Comparison of ENCODE assay signal across 11 cellular contexts in genomic region chr2:79982445-79982844, GRCh38.
DNase-seq lines count a peak whose midpoint lies in the region; ATAC-seq and TF ChIP-seq lines count a peak whose summit lies in the region.
"Had no signal": no experiment of that assay in that cellular context is flagged by ENCODE, and none has a peak within 500 bp of the region (broad histone marks: within the 10 kb centered on the region; RNA-seq: fewer than 3 reads in every experiment).

No MANE protein-coding gene starts in this region.

- peaks cover 1% of the 10 kb centered on the region for H3K27me3 Mint-ChIP-seq in endodermal cell (ENCODE audit: insufficient read depth)
- H3K27me3 Mint-ChIP-seq in naive thymus-derived CD8-positive, alpha-beta T cell = peaks cover 0 to 8% (median 4%) of the 10 kb centered on the region in 5 donors

- no peaks in the 10 kb centered on the region for H3K27me3 ChIP-seq in SK-N-SH (ENCODE audit: insufficient read depth)
- H3K27me3 ChIP-seq in MM.1S (replicated peaks; ENCODE audit: insufficient read depth, low read length) = no peaks in the 10 kb centered on the region
- no peaks in the 10 kb centered on the region for H3K27me3 ChIP-seq in endodermal cell (ENCODE audit: control insufficient read depth, insufficient read depth, low read length, poor library complexity, severe bottlenecking)
- H3K27me3 ChIP-seq in smooth muscle cell (ENCODE audit: low read depth) = no peaks in the 10 kb centered on the region
- H3K27me3 ChIP-seq: BLaER1 had no signal

- no peak for TF ChIP-seq EP300 in SK-N-SH (IDR thresholded peaks at IDR 0.05; ENCODE audit: borderline replicate concordance in 1 of 2, low read depth in 1 of 2, low read length in 1 of 2)

- CTCF ChIA-PET in SK-N-SH (lab: Yijun Ruan, JAX) = no interaction called here

- no peak for DNase-seq in SK-N-SH
- DNase-seq in MM.1S = peak; percentile 61
- DNase-seq in endodermal cell = peak; percentile 88
- no peak for DNase-seq in smooth muscle cell (lab: John Stamatoyannopoulos, UW; ENCODE audit: unreplicated experiment)
- no peak for DNase-seq in naive thymus-derived CD8-positive, alpha-beta T cell
- no peak for DNase-seq in EL
- DNase-seq in NCI-H526 treated with DMSO at 0.1 percent for 48 hours (lab: John Stamatoyannopoulos, UW) = no peak
- DNase-seq: activated gamma-delta T cell had no signal

- peak; percentile 51 for TF ChIP-seq RAD21 in SK-N-SH (IDR thresholded peaks at IDR 0.05; ENCODE audit: low read length)

- H3K4me1 ChIP-seq in SK-N-SH (ENCODE audit: control insufficient read depth in 1 of 2, insufficient read depth in 2 of 2, low read depth in 1 of 2, low read length in 1 of 2) (no peaks in the 10 kb centered on the region; a peak in 1 of 4 replicates), MM.1S (ENCODE audit: low read length) (no peaks in the 10 kb centered on the region), endodermal cell (ENCODE audit: control insufficient read depth, insufficient read depth, low read length) (no peaks in the 10 kb centered on the region), smooth muscle cell (ENCODE audit: low read depth) (no peaks in the 10 kb centered on the region)
- H3K4me1 ChIP-seq: BLaER1 had no signal

- no peak overlapping the region for H3K4me3 Mint-ChIP-seq in endodermal cell
- H3K4me3 Mint-ChIP-seq in naive thymus-derived CD8-positive, alpha-beta T cell = no peak overlapping the region

- H3K9me2 ChIP-seq in SK-N-SH (no peaks in the 10 kb centered on the region), MM.1S (replicated peaks; ENCODE audit: insufficient read depth, low read length) (no peaks in the 10 kb centered on the region)

- peaks cover 10% of the 10 kb centered on the region for H3K4me1 Mint-ChIP-seq in endodermal cell
- H3K4me1 Mint-ChIP-seq in naive thymus-derived CD8-positive, alpha-beta T cell = no peaks in the 10 kb centered on the region

- ATAC-seq in SK-N-SH treated with all-trans-retinoic acid at 6 μM for 48 hours = no peak
- ATAC-seq in naive thymus-derived CD8-positive, alpha-beta T cell = no peak
- ATAC-seq: esophagus mucosa had no signal

- no peaks in the 10 kb centered on the region for H3K36me3 ChIP-seq in SK-N-SH (replicated peaks in 1 of 2; ENCODE audit: control insufficient read depth in 1 of 2, insufficient read depth in 2 of 2, low read length in 1 of 2)
- H3K36me3 ChIP-seq in MM.1S (replicated peaks; ENCODE audit: insufficient read depth, low read length) = no peaks in the 10 kb centered on the region
- H3K36me3 ChIP-seq in endodermal cell (ENCODE audit: control insufficient read depth, insufficient read depth, low read length) = no peaks in the 10 kb centered on the region
- no peaks in the 10 kb centered on the region for H3K36me3 ChIP-seq in smooth muscle cell (ENCODE audit: low read depth)
- H3K36me3 ChIP-seq: BLaER1 had no signal

- H3K36me3 Mint-ChIP-seq in endodermal cell (ENCODE audit: low read depth) = no peaks in the 10 kb centered on the region
- H3K36me3 Mint-ChIP-seq in naive thymus-derived CD8-positive, alpha-beta T cell = no peaks in the 10 kb centered on the region

- H3F3A ChIP-seq in SK-N-SH (replicated peaks; ENCODE audit: insufficient read depth) = no peaks in the 10 kb centered on the region
- H3F3A ChIP-seq in MM.1S (ENCODE audit: insufficient read depth, low read length) = no peaks in the 10 kb centered on the region
- H3F3A ChIP-seq in smooth muscle cell (ENCODE audit: low read depth) = no peaks in the 10 kb centered on the region

- TF ChIP-seq CTCF in SK-N-SH (IDR thresholded peaks at IDR 0.05) = peak; percentile 50
- peak; percentile 58 for TF ChIP-seq CTCF in MM.1S (IDR thresholded peaks at IDR 0.05; ENCODE audit: low read length)
- TF ChIP-seq CTCF in endodermal cell (conservative IDR thresholded peaks at IDR 0.05) = peak; percentile 85
- peak; percentile 46 for TF ChIP-seq CTCF in smooth muscle cell (IDR thresholded peaks at IDR 0.05; ENCODE audit: borderline replicate concordance, insufficient read depth, poor library complexity, severe bottlenecking)

- H3K4me3 ChIP-seq in SK-N-SH (ENCODE audit: low read depth in 2 of 2, low read length in 1 of 2) (no peak overlapping the region), MM.1S (ENCODE audit: low read length) (no peak overlapping the region), endodermal cell (ENCODE audit: low read length) (no peak overlapping the region), smooth muscle cell (no peak overlapping the region)
- H3K4me3 ChIP-seq: BLaER1 had no signal

- no peaks in the 10 kb centered on the region for H3K9me3 ChIP-seq in SK-N-SH
- H3K9me3 ChIP-seq in MM.1S (replicated peaks; ENCODE audit: insufficient read depth, low read length) = no peaks in the 10 kb centered on the region
- H3K9me3 ChIP-seq in endodermal cell (ENCODE audit: control insufficient read depth, low read length) = no peaks in the 10 kb centered on the region
- no peaks in the 10 kb centered on the region for H3K9me3 ChIP-seq in smooth muscle cell (replicated peaks; ENCODE audit: low read depth)
- H3K9me3 ChIP-seq: BLaER1 had no signal

- POLR2A ChIA-PET in SK-N-SH (lab: Yijun Ruan, JAX) = no interaction called here
- POLR2A ChIA-PET in naive thymus-derived CD8-positive, alpha-beta T cell (lab: Charles Lee) = no interaction called here

- H3K9ac ChIP-seq in SK-N-SH (no peak overlapping the region), MM.1S (ENCODE audit: low read length) (no peak overlapping the region), endodermal cell (ENCODE audit: extremely low read depth, low read length, poor library complexity, severe bottlenecking) (no peak overlapping the region), smooth muscle cell (ENCODE audit: low read depth) (no peak overlapping the region)
- H3K9ac ChIP-seq: BLaER1 had no signal

- no peaks in the 10 kb centered on the region for H3K9me3 Mint-ChIP-seq in endodermal cell
- peaks cover 0 to 5% (median 1%) of the 10 kb centered on the region in 9 donors for H3K9me3 Mint-ChIP-seq in naive thymus-derived CD8-positive, alpha-beta T cell

- H3K27ac Mint-ChIP-seq in endodermal cell = no peak overlapping the region
- no peak overlapping the region for H3K27ac Mint-ChIP-seq in naive thymus-derived CD8-positive, alpha-beta T cell

- H3K27ac ChIP-seq in SK-N-SH (ENCODE audit: low read depth in 2 of 2, low read length in 1 of 2) (no peak overlapping the region), MM.1S (ENCODE audit: low read length) (no peak overlapping the region), endodermal cell (ENCODE audit: low read depth, low read length) (no peak overlapping the region), smooth muscle cell (ENCODE audit: low read depth) (no peak overlapping the region)
- H3K27ac ChIP-seq: BLaER1 had no signal

- H4K20me1 ChIP-seq in SK-N-SH (ENCODE audit: insufficient read depth) = no peaks in the 10 kb centered on the region
- H4K20me1 ChIP-seq in MM.1S (ENCODE audit: insufficient read depth, low read length) = no peaks in the 10 kb centered on the region
- H4K20me1 ChIP-seq in smooth muscle cell (ENCODE audit: low read depth) = no peaks in the 10 kb centered on the region
- H4K20me1 ChIP-seq: BLaER1 had no signal

- no peak overlapping the region for H3K4me2 ChIP-seq in SK-N-SH
- no peak overlapping the region for H3K4me2 ChIP-seq in MM.1S (ENCODE audit: low read depth, low read length)
- no peak overlapping the region for H3K4me2 ChIP-seq in smooth muscle cell
- H3K4me2 ChIP-seq: BLaER1 had no signal

- H3K79me2 ChIP-seq in SK-N-SH (ENCODE audit: insufficient read depth) (no peaks in the 10 kb centered on the region), MM.1S (ENCODE audit: low read length) (no peaks in the 10 kb centered on the region), smooth muscle cell (ENCODE audit: low read depth) (no peaks in the 10 kb centered on the region)

- H2AFZ ChIP-seq in SK-N-SH (ENCODE audit: low read depth) (no peak overlapping the region), MM.1S (ENCODE audit: low read length) (no peak overlapping the region), smooth muscle cell (ENCODE audit: low read depth) (no peak overlapping the region)

- 75% methylated on average over 4 of the region's 4 CpGs for WGBS in SK-N-SH (ENCODE audit: low lambda C conversion rate)
- WGBS in endodermal cell (ENCODE audit: insufficient coverage in 1 of 2, insufficient read length in 1 of 2), 2 experiments = 67 to 70% methylated on average over 1 to 3 of the region's 4 CpGs
- 57% methylated on average over 4 of the region's 4 CpGs for WGBS in smooth muscle cell (ENCODE audit: low lambda C conversion rate)

TF ChIP-seq in SK-N-SH, 30 proteins besides CTCF, POLR2A, EP300 and RAD21 (continues in another document):
- 0 out of 2 replicates have a peak, but pooled peaks have one; percentile 22 for TF ChIP-seq SMC3 (IDR thresholded peaks at IDR 0.05; ENCODE audit: low read depth, low read length)

TF ChIP-seq in SK-N-SH treated with all-trans-retinoic acid at 6 μM for 48 hours, 23 proteins besides CTCF, POLR2A, EP300 and RAD21 (continues in another document):
- no peak for TF ChIP-seq CSDC2 (CRISPR knock-in tag; IDR thresholded peaks at IDR 0.05)
- no peak for TF ChIP-seq RARB (CRISPR knock-in tag; IDR thresholded peaks at IDR 0.05)
- no peak for TF ChIP-seq SNAI2 (CRISPR knock-in tag; IDR thresholded peaks at IDR 0.05)
- no peak for TF ChIP-seq OSR1 (CRISPR knock-in tag; IDR thresholded peaks at IDR 0.05)
- no peak for TF ChIP-seq ZFP30 (CRISPR knock-in tag; IDR thresholded peaks at IDR 0.05)
- no peak for TF ChIP-seq ARNTL (CRISPR knock-in tag; IDR thresholded peaks at IDR 0.05; ENCODE audit: borderline replicate concordance, low read depth)
- TF ChIP-seq TSHZ2 (CRISPR knock-in tag; IDR thresholded peaks at IDR 0.05) = no peak

Comparison
In these comparisons a context has a peak if more than half of its experiments do, and no peak if none do; other contexts are left out.
1. DNase-seq: peak in MM.1S (single experiment) and endodermal cell (single experiment); none in SK-N-SH (single experiment), smooth muscle cell (single experiment), naive thymus-derived CD8-positive, alpha-beta T cell (0 of 10), EL (single experiment) and NCI-H526 treated with DMSO at 0.1 percent for 48 hours (single experiment).
2. Peak in every context shown above with its lines, with median percentiles within 50 percentile points of each other: CTCF ChIP-seq.